Comparison of ENCODE assay signal across 21 cellular contexts in the genomic region with DNA sequence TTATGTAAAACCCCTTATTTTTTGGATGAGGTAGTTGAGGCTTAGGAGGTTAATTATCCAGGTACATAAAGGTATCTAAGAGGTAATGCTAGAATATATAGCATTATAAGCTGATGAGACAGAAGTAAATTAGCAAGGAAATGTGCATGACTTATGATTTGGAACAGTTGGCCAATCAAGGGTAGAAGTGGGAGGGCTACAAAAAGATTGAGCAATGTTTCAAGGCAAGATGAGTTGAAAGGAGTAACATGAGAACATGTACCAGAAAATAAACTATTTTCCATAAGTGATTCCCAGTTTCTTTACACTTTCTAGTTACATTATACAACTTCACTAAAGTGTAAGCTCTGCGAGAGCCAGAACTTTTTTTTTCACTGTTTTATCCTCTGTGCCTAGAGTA.
A peak's percentile ranks its signal among the peaks of the same experiment; 100 is the strongest.
DNase-seq lines count a peak whose midpoint lies in the region; ATAC-seq, FAIRE-seq and TF ChIP-seq lines count a peak whose summit lies in the region.
"Had no signal": no experiment of that assay in that cellular context is flagged by ENCODE, and none has a peak within 500 bp of the region (broad histone marks: within the 10 kb centered on the region; RNA-seq: fewer than 3 reads in every experiment).

No MANE protein-coding gene starts in this region.

- H3K36me3 ChIP-seq in astrocyte (ENCODE audit: insufficient read depth, low read length) (no peaks in the 10 kb centered on the region), fibroblast of lung (ENCODE audit: control insufficient read depth, insufficient read depth, low read length) (no peaks in the 10 kb centered on the region), mesenchymal stem cell (ENCODE audit: control insufficient read depth in 1 of 2, insufficient read depth in 2 of 2, low read depth in 1 of 2, low read length in 2 of 2) (no peaks in the 10 kb centered on the region)
- H3K36me3 ChIP-seq: BLaER1 had no signal

- TF ChIP-seq CTCF in astrocyte (IDR thresholded peaks at IDR 0.05; ENCODE audit: insufficient read depth, low read depth, low read length) (no peak), fibroblast of lung (conservative IDR thresholded peaks at IDR 0.05 in 1 of 2, IDR thresholded peaks at IDR 0.05 in 1 of 2; ENCODE audit: low read depth in 1 of 2, low read length in 2 of 2) (no peak)

- no peak for FAIRE-seq in astrocyte (lab: Jason Lieb, UNC)
- no peak for FAIRE-seq in HTR-8/SVneo (lab: Jason Lieb, UNC)

- no peak overlapping the region for H2AK5ac ChIP-seq in mesenchymal stem cell (ENCODE audit: low read length, severe bottlenecking)

- H3K27me3 ChIP-seq in astrocyte (ENCODE audit: insufficient read depth, low read length) (no peaks in the 10 kb centered on the region), fibroblast of lung (ENCODE audit: control insufficient read depth, insufficient read depth, low read length) (no peaks in the 10 kb centered on the region), mesenchymal stem cell (ENCODE audit: control insufficient read depth in 1 of 2, insufficient read depth in 1 of 2, low read length in 2 of 2) (no peaks in the 10 kb centered on the region)
- H3K27me3 ChIP-seq: BLaER1 had no signal

- ATAC-seq in activated CD8-positive, alpha-beta memory T cell treated with anti-CD3 and anti-CD28 coated beads, Interleukin-2, amount 10 ng/mL, durations not matched to agents 7 days and 5 days: no peak
- ATAC-seq in HG03108 (IDR thresholded peaks at IDR 0.05; ENCODE audit: unreplicated experiment): no peak

- H3K9me3 ChIP-seq in astrocyte (ENCODE audit: insufficient read depth, low read depth, low read length): no peaks in the 10 kb centered on the region
- no peaks in the 10 kb centered on the region for H3K9me3 ChIP-seq in fibroblast of lung (ENCODE audit: control insufficient read depth, insufficient read depth, low read depth, low read length)
- peaks cover 21% of the 10 kb centered on the region for H3K9me3 ChIP-seq in mesenchymal stem cell (ENCODE audit: control insufficient read depth, low read length)
- H3K9me3 ChIP-seq: BLaER1 had no signal

- H3K4me2 ChIP-seq in astrocyte (ENCODE audit: low read length) (no peak overlapping the region), fibroblast of lung (ENCODE audit: extremely low read depth, insufficient read depth, low read length) (no peak overlapping the region), mesenchymal stem cell (ENCODE audit: low read length, poor library complexity, severe bottlenecking) (no peak overlapping the region)
- H3K4me2 ChIP-seq: BLaER1 had no signal

- no peaks in the 10 kb centered on the region for H3K27me3 Mint-ChIP-seq in astrocyte (ENCODE audit: low read depth, unreplicated experiment)
- no peaks in the 10 kb centered on the region for H3K27me3 Mint-ChIP-seq in activated CD8-positive, alpha-beta memory T cell treated with anti-CD3 and anti-CD28 coated beads, Interleukin-2, amount 10 ng/mL, durations not matched to agents 7 days and 5 days
- H3K27me3 Mint-ChIP-seq: CD4-positive, alpha-beta memory T cell had no signal

- no peak overlapping the region for H3K4ac ChIP-seq in mesenchymal stem cell (ENCODE audit: low read depth in 1 of 2, low read length in 2 of 2)

- no peak overlapping the region for H4K91ac ChIP-seq in mesenchymal stem cell (ENCODE audit: low read length)

- no peak overlapping the region for H3K4me3 ChIP-seq in astrocyte (ENCODE audit: insufficient read depth, low read depth, low read length)
- H3K4me3 ChIP-seq in fibroblast of lung (replicated peaks in 1 of 4; ENCODE audit: control extremely low read depth in 1 of 4, insufficient read depth in 1 of 4, low read depth in 3 of 4, low read length in 4 of 4): no peak overlapping the region
- no peak overlapping the region for H3K4me3 ChIP-seq in mesenchymal stem cell (ENCODE audit: insufficient read depth in 1 of 2, low read depth in 1 of 2, low read length in 2 of 2)
- H3K4me3 ChIP-seq: BLaER1, GM23248 had no signal

- H3K4me3 Mint-ChIP-seq in astrocyte (ENCODE audit: unreplicated experiment): no peak overlapping the region
- H3K4me3 Mint-ChIP-seq in activated CD8-positive, alpha-beta memory T cell treated with anti-CD3 and anti-CD28 coated beads, Interleukin-2, amount 10 ng/mL, durations not matched to agents 7 days and 5 days: no peak overlapping the region
- H3K4me3 Mint-ChIP-seq: CD4-positive, alpha-beta memory T cell had no signal

- CTCF ChIA-PET in activated CD8-positive, alpha-beta memory T cell treated with anti-CD3 and anti-CD28 coated beads, Interleukin-2, amount 10 ng/mL, durations not matched to agents 7 days and 5 days (lab: Charles Lee): no interaction called here

- peaks cover 11% of the 10 kb centered on the region for H3K4me1 Mint-ChIP-seq in astrocyte (ENCODE audit: low read depth, unreplicated experiment)
- H3K4me1 Mint-ChIP-seq in activated CD8-positive, alpha-beta memory T cell treated with anti-CD3 and anti-CD28 coated beads, Interleukin-2, amount 10 ng/mL, durations not matched to agents 7 days and 5 days: no peaks in the 10 kb centered on the region
- H3K4me1 Mint-ChIP-seq: CD4-positive, alpha-beta memory T cell had no signal

- no peak overlapping the region for H2BK5ac ChIP-seq in mesenchymal stem cell (ENCODE audit: low read depth, low read length, poor library complexity, severe bottlenecking)

- H3K4me1 ChIP-seq in astrocyte (ENCODE audit: insufficient read depth, low read length): no peaks in the 10 kb centered on the region
- H3K4me1 ChIP-seq in fibroblast of lung (ENCODE audit: control insufficient read depth, extremely low read depth, insufficient read depth, low read length): no peaks in the 10 kb centered on the region
- H3K4me1 ChIP-seq in mesenchymal stem cell (ENCODE audit: control insufficient read depth, insufficient read depth, low read depth, low read length): no peaks in the 10 kb centered on the region
- H3K4me1 ChIP-seq: BLaER1 had no signal

- H2BK120ac ChIP-seq in mesenchymal stem cell (ENCODE audit: low read depth, low read length): no peak overlapping the region

- DNase-seq in HCEC 1CT: peak; percentile 4
- DNase-seq in astrocyte (ENCODE audit: low read depth): peak; percentile 21
- peak; percentile 31 to 70 for DNase-seq in fibroblast of lung (ENCODE audit: low read depth in 2 of 2)
- DNase-seq in mesenchymal stem cell: peak; percentile 3
- DNase-seq in AG20443 (ENCODE audit: low spot score): no peak
- DNase-seq in activated CD8-positive, alpha-beta memory T cell treated with anti-CD3 and anti-CD28 coated beads, Interleukin-2, amount 10 ng/mL, durations not matched to agents 7 days and 5 days: no peak
- no peak for DNase-seq in HTR-8/SVneo (ENCODE audit: insufficient read length, low spot score)
- DNase-seq: CD4-positive, alpha-beta memory T cell; DMS153; GF-D8; GM23248; KG1; NCI-H1417 treated with DMSO at 0.1 percent for 48 hours; NCI-H1930; NCI-H226; NCI-H524; NCI-H82; RPMI8226; SIG-M5 had no signal

- no peak overlapping the region for H2BK15ac ChIP-seq in mesenchymal stem cell (ENCODE audit: low read depth, poor library complexity, severe bottlenecking)

- H4K8ac ChIP-seq in mesenchymal stem cell (ENCODE audit: low read length): no peak overlapping the region

- H3K18ac ChIP-seq in mesenchymal stem cell (ENCODE audit: low read depth in 1 of 2, low read length in 2 of 2): no peak overlapping the region

- H3K36me3 Mint-ChIP-seq in astrocyte (ENCODE audit: low read depth, unreplicated experiment): no peaks in the 10 kb centered on the region
- no peaks in the 10 kb centered on the region for H3K36me3 Mint-ChIP-seq in activated CD8-positive, alpha-beta memory T cell treated with anti-CD3 and anti-CD28 coated beads, Interleukin-2, amount 10 ng/mL, durations not matched to agents 7 days and 5 days
- H3K36me3 Mint-ChIP-seq: CD4-positive, alpha-beta memory T cell had no signal

- H3K9ac ChIP-seq in astrocyte (ENCODE audit: low read length) (no peak overlapping the region), fibroblast of lung (ENCODE audit: insufficient read depth, low read length) (no peak overlapping the region), mesenchymal stem cell (ENCODE audit: low read length) (no peak overlapping the region)
- H3K9ac ChIP-seq: BLaER1, GM23248 had no signal

- no peak overlapping the region for H3K27ac ChIP-seq in astrocyte (ENCODE audit: low read depth, low read length)
- no peak overlapping the region for H3K27ac ChIP-seq in fibroblast of lung (ENCODE audit: insufficient read depth, low read length)
- H3K27ac ChIP-seq in mesenchymal stem cell (ENCODE audit: low read length, poor library complexity, severe bottlenecking): no peak overlapping the region
- H3K27ac ChIP-seq: BLaER1, GM23248 had no signal

- H3K79me1 ChIP-seq in mesenchymal stem cell (replicated peaks; ENCODE audit: low read length, poor library complexity, severe bottlenecking): no peaks in the 10 kb centered on the region

- H2AFZ ChIP-seq in astrocyte (ENCODE audit: low read depth, low read length) (no peak overlapping the region), fibroblast of lung (ENCODE audit: low read length) (no peak overlapping the region), mesenchymal stem cell (ENCODE audit: low read depth, low read length) (no peak overlapping the region)
- H2AFZ ChIP-seq: GM23248 had no signal

- H4K20me1 ChIP-seq in astrocyte (ENCODE audit: insufficient read depth, low read length) (no peaks in the 10 kb centered on the region), fibroblast of lung (ENCODE audit: control insufficient read depth, extremely low read depth, insufficient read depth, low read length) (no peaks in the 10 kb centered on the region)
- H4K20me1 ChIP-seq: BLaER1 had no signal

- WGBS in mesenchymal stem cell: no CpG with 5 or more reads among the region's 1 CpG

- H3K23ac ChIP-seq in mesenchymal stem cell (ENCODE audit: low read length in 2 of 2): no peak overlapping the region

- no peak overlapping the region for H3K14ac ChIP-seq in mesenchymal stem cell (ENCODE audit: low read length in 2 of 2)

- no peak overlapping the region for H3K27ac Mint-ChIP-seq in astrocyte (ENCODE audit: unreplicated experiment)
- no peak overlapping the region for H3K27ac Mint-ChIP-seq in activated CD8-positive, alpha-beta memory T cell treated with anti-CD3 and anti-CD28 coated beads, Interleukin-2, amount 10 ng/mL, durations not matched to agents 7 days and 5 days
- H3K27ac Mint-ChIP-seq: CD4-positive, alpha-beta memory T cell had no signal

- H3K9me3 Mint-ChIP-seq in astrocyte (ENCODE audit: unreplicated experiment): peaks cover 2% of the 10 kb centered on the region
- H3K9me3 Mint-ChIP-seq in activated CD8-positive, alpha-beta memory T cell treated with anti-CD3 and anti-CD28 coated beads, Interleukin-2, amount 10 ng/mL, durations not matched to agents 7 days and 5 days (ENCODE audit: low read depth): no peaks in the 10 kb centered on the region

- H3K79me2 ChIP-seq in astrocyte (ENCODE audit: insufficient read depth, low read length): no peaks in the 10 kb centered on the region
- no peaks in the 10 kb centered on the region for H3K79me2 ChIP-seq in fibroblast of lung (ENCODE audit: control insufficient read depth, insufficient read depth, low read length)

- no peak overlapping the region for H2BK12ac ChIP-seq in mesenchymal stem cell (ENCODE audit: low read length in 2 of 2)

Comparison
In these comparisons a context has a peak if more than half of its experiments do, and no peak if none do; other contexts are left out.
1. DNase-seq: peak in HCEC 1CT (single experiment), astrocyte (single experiment), fibroblast of lung (2 of 2) and mesenchymal stem cell (single experiment); none in AG20443 (single experiment), activated CD8-positive, alpha-beta memory T cell treated with anti-CD3 and anti-CD28 coated beads, Interleukin-2, amount 10 ng/mL, durations not matched to agents 7 days and 5 days (single experiment) and HTR-8/SVneo (single experiment).